11 cellular contexts compared by ENCODE assay signal in genomic region chr9:132077881-132078280, GRCh38. TPM values are rescaled to one million over a fixed set of nuclear protein-coding genes. Genes with fewer than 3 reads are reported as not detected.
DNase-seq lines count a peak whose midpoint lies in the region; ATAC-seq and TF ChIP-seq lines count a peak whose summit lies in the region.
"Had no signal": no experiment of that assay in that cellular context is flagged by ENCODE, and none has a peak within 500 bp of the region (broad histone marks: within the 10 kb centered on the region; RNA-seq: fewer than 3 reads in every experiment).

No MANE protein-coding gene starts in this region.

- H3K36me3 Mint-ChIP-seq in Caco-2 (ENCODE audit: insufficient read depth, unreplicated experiment) = peaks cover 14% of the 10 kb centered on the region

- CTCF ChIA-PET in Caco-2 (lab: Charles Lee) = no interaction called here
- CTCF ChIA-PET in mammary epithelial cell (lab: Charles Lee; ENCODE audit: low non-redundant PET) = no interaction called here

- H3K27ac ChIP-seq in mammary epithelial cell (ENCODE audit: insufficient read depth, low read depth, low read length) = peak overlapping the region; percentile 38
- no peak overlapping the region for H3K27ac ChIP-seq in neural cell (ENCODE audit: low read length)
- H3K27ac ChIP-seq in heart left ventricle = no peak overlapping the region

- H3K9me2 ChIP-seq in neural cell (ENCODE audit: insufficient read depth, low read length) = no peaks in the 10 kb centered on the region

- WGBS in mammary epithelial cell (ENCODE audit: low coverage, missing lambda C conversion rate) = 2% methylated on average over 3 of the region's 3 CpGs
- WGBS in heart left ventricle, 4 donors = 43 to 54% (median 51%) methylated on average over 3 of the region's 3 CpGs

- TF ChIP-seq CTCF in Caco-2 (IDR thresholded peaks at IDR 0.05; ENCODE audit: insufficient read depth in 1 of 2, low read depth in 1 of 2, low read length in 1 of 2, severe bottlenecking in 1 of 2, unreplicated experiment in 1 of 2) (no peak), LNCaP clone FGC (IDR thresholded peaks at IDR 0.05; ENCODE audit: control insufficient read depth, extremely low read depth, insufficient read depth) (no peak), mammary epithelial cell (conservative IDR thresholded peaks at IDR 0.05 in 1 of 2, IDR thresholded peaks at IDR 0.05 in 1 of 2; ENCODE audit: extremely low read depth in 1 of 2, insufficient read depth in 1 of 2, low read depth in 1 of 2, low read length in 2 of 2) (no peak), neural cell (IDR thresholded peaks at IDR 0.05; ENCODE audit: poor library complexity, severe bottlenecking) (no peak), heart left ventricle (IDR thresholded peaks at IDR 0.05) (no peak)

- no peak for TF ChIP-seq EP300 in neural cell (conservative IDR thresholded peaks at IDR 0.05; ENCODE audit: poor library complexity, severe bottlenecking)

- in situ Hi-C loops in mammary epithelial cell (cut with MboI; ENCODE audit: low sequenced_read_pairs in 2 of 2) = no loop called here

- no peaks in the 10 kb centered on the region for H3K36me3 ChIP-seq in Caco-2 (ENCODE audit: control insufficient read depth, insufficient read depth, low read length)
- no peaks in the 10 kb centered on the region for H3K36me3 ChIP-seq in mammary epithelial cell (ENCODE audit: insufficient read depth, low read length)
- H3K36me3 ChIP-seq in neural cell (ENCODE audit: insufficient read depth, low read length) = no peaks in the 10 kb centered on the region
- peaks cover 0 to 41% (median 34%) of the 10 kb centered on the region in 9 donors for H3K36me3 ChIP-seq in heart left ventricle

- H3K4me2 ChIP-seq in mammary epithelial cell (ENCODE audit: insufficient read depth, low read depth, low read length) = peak overlapping the region; percentile 87
- peak overlapping the region; percentile 95 for H3K4me2 ChIP-seq in neural cell (ENCODE audit: low read length)

- H3F3A ChIP-seq in neural cell (ENCODE audit: insufficient read depth, low read length, poor library complexity, severe bottlenecking) = no peaks in the 10 kb centered on the region

- ATAC-seq in heart left ventricle = no peak

- intact Hi-C loops in Caco-2 (cut with micrococcal nuclease; ENCODE audit: unreplicated experiment) = no loop called here
- intact Hi-C loops in mammary epithelial cell (cut with micrococcal nuclease) = loop anchor here (2.0 to 10.0 kb wide), 3 partner anchors 71 to 113 kb away; partner anchors contain the start of gene NTNG2
- intact Hi-C loops in heart left ventricle (cut with DNase I) = loop anchor here in 3 of 10 donors (10.0 kb wide), 3 partner anchors 53 to 313 kb away; no protein-coding TSS in a partner anchor
- intact Hi-C loops in posterior vena cava (cut with DNase I) = no loop called here

- H3K9me3 Mint-ChIP-seq in Caco-2 (ENCODE audit: unreplicated experiment) = no peaks in the 10 kb centered on the region

- H3K9me3 ChIP-seq in Caco-2 (no peaks in the 10 kb centered on the region), mammary epithelial cell (replicated peaks; ENCODE audit: insufficient read depth, low read length) (no peaks in the 10 kb centered on the region), neural cell (ENCODE audit: low read length) (no peaks in the 10 kb centered on the region), heart left ventricle (no peaks in the 10 kb centered on the region)
- H3K9me3 ChIP-seq: MG63 had no signal

- TF ChIP-seq RAD21 in neural cell (conservative IDR thresholded peaks at IDR 0.05) = no peak

- dilution Hi-C loops in mammary epithelial cell (cut with HindIII; ENCODE audit: low sequenced_read_pairs) = no loop called here

- BruUV-seq in Caco-2 (replicated peaks; lab: Mats Ljungman, UMichigan) (no TSS peak), mammary epithelial cell (replicated peaks; lab: Mats Ljungman, UMichigan) (no TSS peak)

- peaks cover 2% of the 10 kb centered on the region for H3K27me3 Mint-ChIP-seq in Caco-2 (ENCODE audit: insufficient read depth, unreplicated experiment)

- H4K20me1 ChIP-seq in mammary epithelial cell (ENCODE audit: insufficient read depth, low read length) (no peaks in the 10 kb centered on the region), neural cell (ENCODE audit: insufficient read depth) (no peaks in the 10 kb centered on the region)

- H3K27me3 ChIP-seq in Caco-2 (replicated peaks; ENCODE audit: control insufficient read depth, insufficient read depth, low read length) (no peaks in the 10 kb centered on the region), mammary epithelial cell (ENCODE audit: insufficient read depth, low read length) (no peaks in the 10 kb centered on the region), neural cell (ENCODE audit: insufficient read depth, low read depth, low read length) (no peaks in the 10 kb centered on the region), heart left ventricle (no peaks in the 10 kb centered on the region)
- H3K27me3 ChIP-seq: MG63 had no signal

- no peak for DNase-seq in Caco-2
- peak; percentile 45 for DNase-seq in LNCaP clone FGC (ENCODE audit: low read depth)
- no peak for DNase-seq in mammary epithelial cell
- no peak for DNase-seq in NCI-H2227 treated with DMSO at 0.1 percent for 48 hours (lab: John Stamatoyannopoulos, UW)
- DNase-seq in OCI-M1 (lab: John Stamatoyannopoulos, UW) = no peak
- DNase-seq in heart left ventricle = no peak
- no peak for DNase-seq in posterior vena cava (ENCODE audit: low spot score)
- DNase-seq: H7, mesendoderm, MG63 had no signal

- H2AFZ ChIP-seq in mammary epithelial cell (ENCODE audit: low read depth, low read length) (no peak overlapping the region), neural cell (ENCODE audit: low read depth, low read length) (no peak overlapping the region)

- peaks cover 12% of the 10 kb centered on the region; the same call in 1 of the 2 replicates for H3K4me1 ChIP-seq in Caco-2
- peaks cover 34% of the 10 kb centered on the region for H3K4me1 ChIP-seq in mammary epithelial cell (ENCODE audit: insufficient read depth, low read length)
- peaks cover 0 to 34% (median 17%) of the 10 kb centered on the region in 12 donors for H3K4me1 ChIP-seq in heart left ventricle

- POLR2A ChIA-PET in Caco-2 (lab: Charles Lee) = interaction anchor here (0.7 kb wide), 1 partner anchor 46 kb away, joined by 3 read pairs; no protein-coding TSS in a partner anchor

- TF ChIP-seq POLR2A in heart left ventricle (IDR thresholded peaks at IDR 0.05) = no peak

- peak overlapping the region; percentile 97 for H3K4me3 Mint-ChIP-seq in Caco-2 (ENCODE audit: unreplicated experiment)

- H3K9ac ChIP-seq in mammary epithelial cell (ENCODE audit: insufficient read depth, low read length) = peak overlapping the region; percentile 46
- H3K9ac ChIP-seq in neural cell (ENCODE audit: low read length) = no peak overlapping the region

- peaks cover 14% of the 10 kb centered on the region for H3K4me1 Mint-ChIP-seq in Caco-2 (ENCODE audit: low read depth, unreplicated experiment)

- H3K27ac Mint-ChIP-seq in Caco-2 (ENCODE audit: unreplicated experiment) = no peak overlapping the region

- no peak overlapping the region for H3K4me3 ChIP-seq in Caco-2 (ENCODE audit: low read depth, low read length)
- H3K4me3 ChIP-seq in LNCaP clone FGC (ENCODE audit: low read depth, low read length) = peak overlapping the region; percentile 81; the same call in 1 of the 2 replicates
- H3K4me3 ChIP-seq in mammary epithelial cell (replicated peaks in 1 of 3; ENCODE audit: insufficient read depth in 1 of 3, low read depth in 2 of 3, low read length in 3 of 3) = peak overlapping the region in 2 of 3 experiments; percentile 88
- H3K4me3 ChIP-seq in neural cell (ENCODE audit: low read length) = peak overlapping the region; percentile 97
- H3K4me3 ChIP-seq in heart left ventricle = peak overlapping the region in 5 of 12 donors; percentile 76 to 96 (median 88)

- H3K79me2 ChIP-seq in mammary epithelial cell (ENCODE audit: insufficient read depth, low read length) = peaks cover 67% of the 10 kb centered on the region
- peaks cover 29% of the 10 kb centered on the region for H3K79me2 ChIP-seq in neural cell (replicated peaks; ENCODE audit: insufficient read depth, low read length)

TF ChIP-seq in neural cell, 6 proteins besides CTCF, POLR2A, EP300 and RAD21:
- no peak for TF ChIP-seq POLR2AphosphoS5 (IDR thresholded peaks at IDR 0.05)
- TF ChIP-seq, protein P1, sequence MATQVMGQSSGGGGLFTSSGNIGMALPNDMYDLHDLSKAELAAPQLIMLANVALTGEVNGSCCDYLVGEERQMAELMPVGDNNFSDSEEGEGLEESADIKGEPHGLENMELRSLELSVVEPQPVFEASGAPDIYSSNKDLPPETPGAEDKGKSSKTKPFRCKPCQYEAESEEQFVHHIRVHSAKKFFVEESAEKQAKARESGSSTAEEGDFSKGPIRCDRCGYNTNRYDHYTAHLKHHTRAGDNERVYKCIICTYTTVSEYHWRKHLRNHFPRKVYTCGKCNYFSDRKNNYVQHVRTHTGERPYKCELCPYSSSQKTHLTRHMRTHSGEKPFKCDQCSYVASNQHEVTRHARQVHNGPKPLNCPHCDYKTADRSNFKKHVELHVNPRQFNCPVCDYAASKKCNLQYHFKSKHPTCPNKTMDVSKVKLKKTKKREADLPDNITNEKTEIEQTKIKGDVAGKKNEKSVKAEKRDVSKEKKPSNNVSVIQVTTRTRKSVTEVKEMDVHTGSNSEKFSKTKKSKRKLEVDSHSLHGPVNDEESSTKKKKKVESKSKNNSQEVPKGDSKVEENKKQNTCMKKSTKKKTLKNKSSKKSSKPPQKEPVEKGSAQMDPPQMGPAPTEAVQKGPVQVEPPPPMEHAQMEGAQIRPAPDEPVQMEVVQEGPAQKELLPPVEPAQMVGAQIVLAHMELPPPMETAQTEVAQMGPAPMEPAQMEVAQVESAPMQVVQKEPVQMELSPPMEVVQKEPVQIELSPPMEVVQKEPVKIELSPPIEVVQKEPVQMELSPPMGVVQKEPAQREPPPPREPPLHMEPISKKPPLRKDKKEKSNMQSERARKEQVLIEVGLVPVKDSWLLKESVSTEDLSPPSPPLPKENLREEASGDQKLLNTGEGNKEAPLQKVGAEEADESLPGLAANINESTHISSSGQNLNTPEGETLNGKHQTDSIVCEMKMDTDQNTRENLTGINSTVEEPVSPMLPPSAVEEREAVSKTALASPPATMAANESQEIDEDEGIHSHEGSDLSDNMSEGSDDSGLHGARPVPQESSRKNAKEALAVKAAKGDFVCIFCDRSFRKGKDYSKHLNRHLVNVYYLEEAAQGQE (IDR thresholded peaks at IDR 0.05; ENCODE audit: borderline replicate concordance) = no peak
- TF ChIP-seq EZH2 (IDR thresholded peaks at IDR 0.05; ENCODE audit: borderline replicate concordance, insufficient read depth, low read length, poor library complexity, severe bottlenecking) = no peak
- no peak for TF ChIP-seq MXI1 (conservative IDR thresholded peaks at IDR 0.05; ENCODE audit: poor library complexity, severe bottlenecking)

RNA-seq across cellular contexts. Expression of gene MED27, which starts 1.8 kb away (rescaled TPM):
- 24.7 and 30.4 TPM in 2 replicates for total RNA-seq in Caco-2 (2022)
- total RNA-seq in mammary epithelial cell = 10 to 100 TPM; 31.8 to 39.8 TPM
- 62.6 TPM for polyA plus RNA-seq in mammary epithelial cell
- polyA minus RNA-seq in mammary epithelial cell = 51.8 TPM
- 6.9 and 7.5 TPM in 2 replicates for polyA plus RNA-seq in neural cell
- polyA minus RNA-seq in neural cell = 15.3 and 21.6 TPM in 2 replicates
- 10 to 100 TPM; 14.3 to 20.5 (median 15.6) TPM for total RNA-seq in heart left ventricle
- 10 to 100 TPM; 14.4 to 23.0 TPM for polyA plus RNA-seq in heart left ventricle
- 10 to 100 TPM; 17.8 to 24.5 TPM for total RNA-seq in posterior vena cava
